Comparison of ENCODE assay signal across 22 cellular contexts in the genomic region with DNA sequence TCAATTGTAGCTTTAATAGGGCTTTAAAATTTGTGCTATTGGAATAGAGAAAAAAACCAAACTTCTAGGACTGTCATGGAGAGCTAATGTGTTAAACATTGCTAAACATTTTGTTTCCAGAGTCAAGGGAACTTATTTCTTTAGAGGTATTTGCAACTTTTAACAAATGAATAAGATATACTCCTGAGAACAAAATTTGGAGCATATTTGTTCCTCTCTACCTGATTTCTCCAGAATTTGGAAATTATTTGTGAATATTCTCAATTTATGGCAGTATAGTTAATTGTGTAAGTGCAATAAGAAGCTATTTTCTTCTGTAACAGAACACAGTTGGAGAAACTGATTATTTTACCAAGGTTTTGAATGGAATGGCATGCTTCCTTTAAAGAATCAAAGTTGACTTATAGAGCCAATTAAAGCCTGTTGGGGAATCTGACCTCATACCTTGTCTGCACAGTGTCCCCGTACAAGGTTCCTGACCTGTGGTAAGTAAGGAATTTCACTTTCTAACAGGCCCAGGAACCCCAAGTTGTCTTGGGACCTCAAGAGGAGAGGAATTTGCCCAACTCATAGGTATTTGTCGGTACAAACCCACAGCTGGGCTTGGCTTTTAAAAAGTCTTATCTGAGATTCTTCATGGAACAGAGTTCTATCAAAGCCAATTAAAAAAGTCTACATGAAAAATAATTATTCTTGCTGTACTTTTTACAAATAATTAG.
"Had no signal": no experiment of that assay in that cellular context is flagged by ENCODE, and none has a peak within 500 bp of the region (broad histone marks: within the 10 kb centered on the region; RNA-seq: fewer than 3 reads in every experiment).

No MANE protein-coding gene starts in this region.

- H3K79me2 ChIP-seq: hepatocyte had no signal

- H3K27ac ChIP-seq: colonic mucosa, gastrocnemius medialis, hepatocyte, neutrophil, ovary, prostate gland, upper lobe of left lung had no signal

- H3K4me1 ChIP-seq: colonic mucosa, gastrocnemius medialis, prostate gland, upper lobe of left lung had no signal

- H3K4me2 ChIP-seq: hepatocyte, smooth muscle cell had no signal

- H3K4me3 ChIP-seq: colonic mucosa, gastrocnemius medialis, hepatocyte, ovary, prostate gland, smooth muscle cell, upper lobe of left lung had no signal

- H3K36me3 ChIP-seq: colonic mucosa, gastrocnemius medialis, neutrophil, ovary, prostate gland, upper lobe of left lung had no signal

- H3K9me3 ChIP-seq: colonic mucosa, gastrocnemius medialis, neutrophil, ovary, prostate gland had no signal

- H3K27me3 ChIP-seq: colonic mucosa, gastrocnemius medialis, hepatocyte, neutrophil, ovary, upper lobe of left lung had no signal

- H2AFZ ChIP-seq: hepatocyte had no signal

- DNase-seq: activated CD4-positive, alpha-beta T cell treated with anti-CD3 and anti-CD28 coated beads for 36 hours; activated CD4-positive, CD25-positive, alpha-beta regulatory T cell; activated CD8-positive, alpha-beta memory T cell treated with anti-CD3 and anti-CD28 coated beads, Interleukin-2, amount 10 ng/mL, durations not matched to agents 7 days and 5 days; activated CD8-positive, alpha-beta T cell treated with anti-CD3 and anti-CD28 coated beads, Interleukin-2, amount 10 ng/mL, durations not matched to agents 7 days and 5 days; activated T-cell treated with anti-CD3 and anti-CD28 coated beads, Interleukin-2, amount 50 U/mL, for 48 hours; cerebellar nuclear complex; colonic mucosa; effector CD8-positive, alpha-beta T cell; erythroblast; gastrocnemius medialis; left ventricle myocardium superior; ovary; retina; stimulated activated CD4-positive, alpha-beta T cell treated with anti-CD3 and anti-CD28 coated beads, Interleukin-2, amount 100 ng/mL, for 24 hours; stimulated activated naive CD4-positive, alpha-beta T cell treated with Interleukin-2 at 50 U/mL for 16 hours; substantia nigra; upper lobe of left lung had no signal

- ATAC-seq: activated CD4-positive, alpha-beta T cell treated with anti-CD3 and anti-CD28 coated beads for 36 hours; activated CD8-positive, alpha-beta memory T cell treated with anti-CD3 and anti-CD28 coated beads, Interleukin-2, amount 10 ng/mL, durations not matched to agents 7 days and 5 days; activated CD8-positive, alpha-beta T cell treated with anti-CD3 and anti-CD28 coated beads, Interleukin-2, amount 10 ng/mL, durations not matched to agents 7 days and 5 days; activated naive CD4-positive, alpha-beta T cell treated with anti-CD3 and anti-CD28 coated beads, Interleukin-2, amount 50 U/mL, for 72 hours; gastrocnemius medialis; left ventricle myocardium superior had no signal
